Comparison of ENCODE assay signal across 1 cellular context in genomic region chr11:120224872-120225371, GRCh38.
TF ChIP-seq lines count a peak whose summit lies in the region.

No MANE protein-coding gene starts in this region.

TF ChIP-seq in GM12878, 131 proteins besides CTCF, POLR2A, EP300 and RAD21 (continued from another document):
- TF ChIP-seq SPI1 (IDR thresholded peaks at IDR 0.05; ENCODE audit: borderline replicate concordance, insufficient read depth, low read depth, low read length) = peak; percentile 81
- no peak for TF ChIP-seq GABPA (IDR thresholded peaks at IDR 0.05; ENCODE audit: low read depth)
